Comparison of ENCODE assay signal across 9 cellular contexts in the genomic region with DNA sequence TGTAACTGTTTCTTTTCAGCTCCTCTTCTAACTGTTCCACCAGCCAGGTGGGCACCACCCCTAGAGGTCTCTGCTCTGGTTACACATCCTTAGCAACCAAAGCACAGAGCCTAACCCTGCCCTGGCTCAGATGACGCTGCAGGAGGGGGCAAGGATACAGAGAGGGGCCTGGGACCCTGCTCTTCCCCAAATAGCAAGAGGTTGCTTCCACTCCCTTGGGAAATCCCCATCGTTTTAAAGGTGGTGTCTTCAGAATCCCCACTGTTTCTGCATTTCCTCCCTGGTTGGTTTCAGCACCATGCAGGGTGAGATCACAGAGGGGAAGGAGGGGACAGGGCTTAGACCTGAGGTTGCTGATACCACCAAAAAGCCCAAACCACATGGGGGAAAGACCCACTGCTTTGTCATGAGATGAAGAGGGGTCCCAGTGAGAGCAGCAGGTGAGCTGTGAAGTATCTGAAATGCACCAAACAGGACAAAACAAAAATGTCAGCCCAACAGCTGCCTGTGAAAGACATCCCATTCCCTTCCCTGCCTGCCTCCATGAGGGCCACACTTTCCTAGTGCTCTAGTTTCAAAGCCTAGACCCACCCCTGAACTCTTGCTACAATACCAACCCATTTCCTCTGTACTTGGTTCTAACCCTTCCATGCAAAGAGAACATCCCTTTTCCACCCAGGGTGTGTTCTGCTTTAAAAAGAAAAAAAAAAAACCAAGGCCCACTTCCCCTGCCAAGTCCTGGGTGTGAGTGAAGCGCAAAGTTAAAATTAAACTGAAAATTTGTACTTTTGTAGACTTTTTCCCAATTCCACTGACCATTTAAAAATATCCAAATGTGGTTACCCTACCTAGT. TPM values are rescaled to one million over a fixed set of nuclear protein-coding genes. Genes with fewer than 3 reads are reported as not detected.
A peak's percentile ranks its signal among the peaks of the same experiment; 100 is the strongest.
DNase-seq lines count a peak whose midpoint lies in the region; ATAC-seq, FAIRE-seq and TF ChIP-seq lines count a peak whose summit lies in the region.
"Had no signal": no experiment of that assay in that cellular context is flagged by ENCODE, and none has a peak within 500 bp of the region (broad histone marks: within the 10 kb centered on the region; RNA-seq: fewer than 3 reads in every experiment).

No MANE protein-coding gene starts in this region.

- POLR2A ChIA-PET in activated B cell treated with CpG ODN at 0.5 μM for 24 hours (lab: Charles Lee): interaction anchor here (0.5 to 5.8 kb wide), 4 partner anchors 19 to 258 kb away, joined by 3 to 167 read pairs (median 4); a partner anchor contains a TSS
- POLR2A ChIA-PET in H1 (lab: Charles Lee; ENCODE audit: partially characterized antibody): interaction anchor here (1.0 to 1.5 kb wide), 3 partner anchors 14 to 26 kb away, joined by 3 to 4 read pairs (median 4); no protein-coding TSS in a partner anchor

- TF ChIP-seq EP300 in H1 (IDR thresholded peaks at IDR 0.05; ENCODE audit: borderline replicate concordance in 1 of 2, low read depth in 2 of 2, low read length in 2 of 2) (no peak), stomach (IDR thresholded peaks at IDR 0.05) (no peak)

- H2BK15ac ChIP-seq in H1 (ENCODE audit: low read length): no peak overlapping the region

- H2AK5ac ChIP-seq in H1 (ENCODE audit: low read depth, low read length): no peak overlapping the region

- intact Hi-C loops in activated B cell treated with CpG ODN at 0.5 μM for 24 hours (cut with micrococcal nuclease) (loop anchor here (1.0 to 5.0 kb wide), 3 partner anchors 26 to 971 kb away; no protein-coding TSS in a partner anchor), stomach (cut with DNase I; ENCODE audit: low total_unique reads) (no loop called here)

- H3F3A ChIP-seq in GM23248 (ENCODE audit: insufficient read depth): peaks cover 9% of the 10 kb centered on the region

- H3K27me3 ChIP-seq in H1 (replicated peaks in 1 of 4; ENCODE audit: control insufficient read depth in 3 of 4, extremely low read depth in 1 of 4, insufficient read depth in 3 of 4, low read length in 3 of 4): no peaks in the 10 kb centered on the region
- H3K27me3 ChIP-seq in stomach: no peaks in the 10 kb centered on the region
- H3K27me3 ChIP-seq in GM23248 (replicated peaks; ENCODE audit: insufficient read depth): no peaks in the 10 kb centered on the region
- H3K27me3 ChIP-seq in Peyer's patch: no peaks in the 10 kb centered on the region

- H2BK20ac ChIP-seq in H1 (ENCODE audit: low read length): no peak overlapping the region

- H3K4me3 ChIP-seq in H1 (ENCODE audit: extremely low read depth in 1 of 4, insufficient read depth in 2 of 4, low read depth in 3 of 4, low read length in 4 of 4) (no peak overlapping the region), stomach (no peak overlapping the region), GM23248 (no peak overlapping the region), Peyer's patch (no peak overlapping the region)

- no peak overlapping the region for H4K8ac ChIP-seq in H1 (ENCODE audit: extremely low read depth, insufficient read depth, low read length)

- peaks cover 3% of the 10 kb centered on the region; the same call in 1 of the 2 replicates for H3K23me2 ChIP-seq in H1 (ENCODE audit: low read depth, low read length)

- no peak overlapping the region for H2BK120ac ChIP-seq in H1 (replicated peaks; ENCODE audit: low read depth, low read length)

- H4K91ac ChIP-seq in H1 (replicated peaks; ENCODE audit: insufficient read length, low read length): no peak overlapping the region

- H3K9ac ChIP-seq in H1 (replicated peaks in 1 of 4; ENCODE audit: extremely low read depth in 1 of 4, low read depth in 3 of 4, low read length in 3 of 4): no peak overlapping the region
- no peak overlapping the region for H3K9ac ChIP-seq in GM23248

- H3K36me3 ChIP-seq in H1 (ENCODE audit: control insufficient read depth in 2 of 4, insufficient read depth in 4 of 4, low read length in 3 of 4) (peaks cover 3 to 13% (median 6%) of the 10 kb centered on the region in 4 experiments; a peak in 6 of 8 replicates), stomach (peaks cover 2 to 12% (median 7%) of the 10 kb centered on the region in 4 donors), GM23248 (ENCODE audit: low read depth) (no peaks in the 10 kb centered on the region; the same call in 1 of the 2 replicates), Peyer's patch (peaks cover 0 to 9% (median 0%) of the 10 kb centered on the region in 3 donors)

- H3K79me2 ChIP-seq in H1 (ENCODE audit: control insufficient read depth in 1 of 2, insufficient read depth in 2 of 2, low read length in 2 of 2): peaks cover 11 to 94% of the 10 kb centered on the region in 2 experiments; a peak in 3 of 4 replicates
- peaks cover 85% of the 10 kb centered on the region for H3K79me2 ChIP-seq in GM23248 (ENCODE audit: insufficient read depth)

- H3K4me1 Mint-ChIP-seq in activated B cell treated with CpG ODN at 0.5 μM for 24 hours: peaks cover 90% of the 10 kb centered on the region

- H2AFZ ChIP-seq in H1 (ENCODE audit: low read length) (no peak overlapping the region), GM23248 (no peak overlapping the region)

- no peak for TF ChIP-seq CTCF in activated B cell treated with CpG ODN at 0.5 μM for 24 hours (IDR thresholded peaks at IDR 0.05)
- no peak for TF ChIP-seq CTCF in H1 (IDR thresholded peaks at IDR 0.05; ENCODE audit: control extremely low read depth in 1 of 3, insufficient read depth in 1 of 3, low read depth in 1 of 3, low read length in 3 of 3)
- TF ChIP-seq CTCF in stomach (IDR thresholded peaks at IDR 0.05): no peak
- no peak for TF ChIP-seq CTCF in Peyer's patch (IDR thresholded peaks at IDR 0.05)

- no peak overlapping the region for H3K14ac ChIP-seq in H1 (ENCODE audit: insufficient read length)

- no peak overlapping the region for H3K56ac ChIP-seq in H1 (replicated peaks; ENCODE audit: insufficient read length, low read depth, low read length)

- peak overlapping the region; percentile 94 for H3K27ac Mint-ChIP-seq in activated B cell treated with CpG ODN at 0.5 μM for 24 hours

- H3K27ac ChIP-seq in H1 (ENCODE audit: low read depth, low read length) (peak overlapping the region; percentile 55; the same call in 1 of the 2 replicates), stomach (peak overlapping the region; percentile 49 to 85 (median 80)), GM23248 (no peak overlapping the region), Peyer's patch (peak overlapping the region in 1 of 4 donors; percentile 34)

- in situ Hi-C loops in GM23248 (cut with MboI): no loop called here

- H3K4me1 ChIP-seq in H1 (replicated peaks in 1 of 4; ENCODE audit: control insufficient read depth in 3 of 4, insufficient read depth in 4 of 4, low read length in 3 of 4): peaks cover 36 to 67% (median 48%) of the 10 kb centered on the region in 4 experiments
- H3K4me1 ChIP-seq in stomach: peaks cover 91 to 98% (median 94%) of the 10 kb centered on the region in 4 donors
- peaks cover 15% of the 10 kb centered on the region for H3K4me1 ChIP-seq in GM23248 (ENCODE audit: insufficient read depth)
- peaks cover 3 to 81% (median 16%) of the 10 kb centered on the region in 4 donors for H3K4me1 ChIP-seq in Peyer's patch

- H3K36me3 Mint-ChIP-seq in activated B cell treated with CpG ODN at 0.5 μM for 24 hours (ENCODE audit: low read depth): peaks cover 29% of the 10 kb centered on the region

- H4K20me1 ChIP-seq in H1 (replicated peaks in 1 of 2; ENCODE audit: control insufficient read depth in 1 of 2, insufficient read depth in 2 of 2, low read length in 2 of 2) (peaks cover 45 to 61% of the 10 kb centered on the region in 2 experiments), GM23248 (ENCODE audit: insufficient read depth) (peaks cover 7% of the 10 kb centered on the region; the same call in 1 of the 2 replicates)

- no peaks in the 10 kb centered on the region for H3K27me3 Mint-ChIP-seq in activated B cell treated with CpG ODN at 0.5 μM for 24 hours

- H3K9me3 ChIP-seq in H1 (ENCODE audit: insufficient read depth in 2 of 2, low read depth in 1 of 2, low read length in 1 of 2) (no peaks in the 10 kb centered on the region), stomach (no peaks in the 10 kb centered on the region), GM23248 (ENCODE audit: low read depth) (no peaks in the 10 kb centered on the region), Peyer's patch (no peaks in the 10 kb centered on the region)

- no peaks in the 10 kb centered on the region for H3K9me2 ChIP-seq in GM23248 (ENCODE audit: insufficient read depth)

- CTCF ChIA-PET in activated B cell treated with CpG ODN at 0.5 μM for 24 hours (lab: Charles Lee) (no interaction called here), H1 (lab: Charles Lee; ENCODE audit: partially characterized antibody) (interaction anchor here (1.1 kb wide), 1 partner anchor 85 kb away, joined by 3 read pairs; no protein-coding TSS in a partner anchor)

- no peak overlapping the region for H4K5ac ChIP-seq in H1 (ENCODE audit: insufficient read length, low read depth, low read length)

- H3K9me3 Mint-ChIP-seq in activated B cell treated with CpG ODN at 0.5 μM for 24 hours: no peaks in the 10 kb centered on the region

- peak overlapping the region; percentile 76 for H3K4me3 Mint-ChIP-seq in activated B cell treated with CpG ODN at 0.5 μM for 24 hours

- no peak overlapping the region for H3K23ac ChIP-seq in H1 (ENCODE audit: insufficient read length)

- ATAC-seq in GM18909 (IDR thresholded peaks at IDR 0.05; ENCODE audit: poor library complexity, unreplicated experiment) (peak; percentile 53), HG03045 (IDR thresholded peaks at IDR 0.05; ENCODE audit: unreplicated experiment) (peak; percentile 49), activated B cell treated with CpG ODN at 0.5 μM for 24 hours (ENCODE audit: low read depth) (peak; percentile 80)
- ATAC-seq: Panc1 had no signal

- no peak overlapping the region for H3K4ac ChIP-seq in H1 (replicated peaks; ENCODE audit: insufficient read length, low read depth, low read length)

- H3K18ac ChIP-seq in H1 (ENCODE audit: extremely low read depth, low read length): no peak overlapping the region

- DNase-seq in activated B cell treated with CpG ODN at 0.5 μM for 24 hours (peak; percentile 36), H1 (ENCODE audit: low read depth in 1 of 2, low spot score in 2 of 2) (no peak), stomach (no peak), hippocampal formation (lab: John Stamatoyannopoulos, UW) (no peak), GM23248 (no peak), Peyer's patch (no peak)

- peaks cover 23% of the 10 kb centered on the region for H3K79me1 ChIP-seq in H1 (ENCODE audit: low read depth, low read length)

- H3K4me2 ChIP-seq in H1 (ENCODE audit: insufficient read depth in 1 of 2, low read depth in 2 of 2, low read length in 2 of 2) (peak overlapping the region in 1 of 2 experiments; percentile 56; a peak in 3 of 4 replicates), GM23248 (ENCODE audit: unreplicated experiment) (no peak overlapping the region)

- WGBS in H1 (ENCODE audit: extremely low coverage in 1 of 2, insufficient coverage in 1 of 2, insufficient read length in 1 of 2, insufficient replicate concordance in 2 of 2, low coverage in 1 of 2, low lambda C conversion rate in 2 of 2, missing lambda C conversion rate in 1 of 2), 2 experiments: 43% methylated on average over 3 of the region's 3 CpGs; no CpG with 5 or more reads in 1 of the 2 experiments
- 56 to 65% (median 57%) methylated on average over 3 of the region's 3 CpGs for WGBS in stomach, 5 donors
- 71 to 72% methylated on average over 3 of the region's 3 CpGs for WGBS in GM23248 (ENCODE audit: low coverage in 1 of 2, low lambda C conversion rate in 2 of 2, missing lambda C conversion rate in 2 of 2), 2 experiments

- TF ChIP-seq POLR2A in H1 (IDR thresholded peaks at IDR 0.05; ENCODE audit: control extremely low read depth in 1 of 2, low read depth in 2 of 2, low read length in 2 of 2): peak in 1 of 2 experiments; percentile 32; a peak in 1 of 3 replicates
- no peak for TF ChIP-seq POLR2A in stomach (IDR thresholded peaks at IDR 0.05)
- no peak for TF ChIP-seq POLR2A in Peyer's patch (IDR thresholded peaks at IDR 0.05)

- no peak for FAIRE-seq in H1 (lab: Jason Lieb, UNC)

- TF ChIP-seq RAD21 in H1 (IDR thresholded peaks at IDR 0.05 in 1 of 2, conservative IDR thresholded peaks at IDR 0.05 in 1 of 2; ENCODE audit: low read depth in 2 of 2, low read length in 2 of 2): peak in 1 of 2 experiments; percentile 10; a peak in 1 of 4 replicates

- H2BK5ac ChIP-seq in H1 (ENCODE audit: low read depth, low read length): no peak overlapping the region

- H2BK12ac ChIP-seq in H1 (ENCODE audit: low read depth, low read length): no peak overlapping the region

RNA-seq across cellular contexts. Expression of a gene that starts 29.0 kb away (rescaled TPM):
- total RNA-seq in activated B cell treated with CpG ODN at 0.5 μM for 24 hours (199 and 218 TPM in 2 replicates), stomach (100 to 1,000 TPM in 1 of 5 donors, 10 to 100 TPM in 4; 34.4 to 112 (median 65.2) TPM), Peyer's patch (10 to 100 TPM; 38.2 to 90.8 (median 40.1) TPM)
- total RNA-seq in H1 (2021; fragmentation: NEBNext Ultra II Directional; extraction: Animal tissue kit (Norgen Biotek cat#: 25700)): 284 and 295 TPM in 2 replicates
- polyA plus RNA-seq in H1 (2011; rRNA removed) (46.8 and 70.8 TPM in 2 replicates), stomach (10 to 100 TPM; 53.1 to 80.5 (median 72.2) TPM), GM23248 (2016; fragmentation: Nextera tagmentation; extraction: Ambion mirVana) (69.7 and 70.0 TPM in 2 replicates)
- polyA plus RNA-seq in H1 (2011; cell fraction: cytosol; rRNA removed): 114 TPM
- polyA plus RNA-seq in H1 (2011; cell fraction: nucleus; rRNA removed): 28.3 TPM
- polyA plus RNA-seq in H1 (2012, experiment 1 of 2): 332 to 427 TPM (median 351 TPM) in 4 replicates
- 153 TPM for polyA plus RNA-seq in H1 (2012, experiment 2 of 2)
- 224 TPM for polyA plus RNA-seq in H1 (2013, experiment 1 of 2)
- 234 TPM for polyA plus RNA-seq in H1 (2013, experiment 2 of 2)
- 51.5 and 75.1 TPM in 2 replicates for polyA minus RNA-seq in H1 (2011; rRNA and poly(A)+ RNA removed)
- polyA minus RNA-seq in H1 (2011; cell fraction: cytosol; rRNA and poly(A)+ RNA removed): 79.9 TPM
- polyA minus RNA-seq in H1 (2011; cell fraction: nucleus; rRNA and poly(A)+ RNA removed): 51.2 TPM
- total RNA-seq in GM23248 (2014; rRNA removed; shearing (Covaris generic)): 40.1 and 40.3 TPM in 2 replicates
